In genomic region chr3:187783098-187783497, GRCh38 we compare ENCODE assay signal across 9 cellular contexts. TPM values are rescaled to one million over a fixed set of nuclear protein-coding genes. Genes with fewer than 3 reads are reported as not detected.
DNase-seq lines count a peak whose midpoint lies in the region.
"Had no signal": no experiment of that assay in that cellular context is flagged by ENCODE, and none has a peak within 500 bp of the region (broad histone marks: within the 10 kb centered on the region; RNA-seq: fewer than 3 reads in every experiment).

No MANE protein-coding gene starts in this region.

- DNase-seq in GM04504 (ENCODE audit: low read depth): peak; percentile 83
- DNase-seq in NCI-H446 treated with DMSO at 0.1 percent for 48 hours (lab: John Stamatoyannopoulos, UW): peak; percentile 91
- DNase-seq in fibroblast of gingiva (ENCODE audit: low read depth): peak; percentile 82
- peak; percentile 93 for DNase-seq in renal cortical epithelial cell (ENCODE audit: low read depth)
- no peak for DNase-seq in NCI-H345 treated with DMSO at 0.1 percent for 48 hours (lab: John Stamatoyannopoulos, UW; ENCODE audit: unreplicated experiment)
- no peak for DNase-seq in NCI-H526 treated with DMSO at 0.1 percent for 48 hours (lab: John Stamatoyannopoulos, UW)
- no peak for DNase-seq in activated CD4-positive, alpha-beta T cell treated with anti-CD3 and anti-CD28 coated beads, Interleukin-2, amount 50 U/mL, for 1 hour
- DNase-seq: glutamatergic neuron; stimulated activated CD4-positive, alpha-beta T cell treated with anti-CD3 and anti-CD28 coated beads, Interleukin-12 subunit alpha, Interleukin-12 subunit beta, amount 100 ng/mL, for 4 hours had no signal

RNA-seq across cellular contexts. Expression of gene BCL6, which starts 37.8 kb away (rescaled TPM):
- 4.7 and 24.0 TPM in 2 replicates for total RNA-seq in renal cortical epithelial cell

Comparison
In these comparisons a context has a peak if more than half of its experiments do, and no peak if none do; other contexts are left out.
1. DNase-seq: peak in GM04504 (single experiment), NCI-H446 treated with DMSO at 0.1 percent for 48 hours (single experiment), fibroblast of gingiva (single experiment) and renal cortical epithelial cell (single experiment); none in NCI-H345 treated with DMSO at 0.1 percent for 48 hours (single experiment), NCI-H526 treated with DMSO at 0.1 percent for 48 hours (single experiment) and activated CD4-positive, alpha-beta T cell treated with anti-CD3 and anti-CD28 coated beads, Interleukin-2, amount 50 U/mL, for 1 hour (single experiment).